In genomic region chr19:54370434-54370796, GRCh38 we compare ENCODE assay signal across 12 cellular contexts. TPM values are rescaled to one million over a fixed set of nuclear protein-coding genes. Genes with fewer than 3 reads are reported as not detected.
DNase-seq lines count a peak whose midpoint lies in the region; ATAC-seq and FAIRE-seq lines count a peak whose summit lies in the region.
"Not testable (repeated sequence)": the region's sequence is repeated elsewhere in the genome, so short reads cannot be mapped to it uniquely, and the experiment has no call there.
"Had no signal": no experiment of that assay in that cellular context is flagged by ENCODE, and none has a peak within 500 bp of the region (broad histone marks: within the 10 kb centered on the region; RNA-seq: fewer than 3 reads in every experiment).

No MANE protein-coding gene starts in this region.

- H3K36me3 ChIP-seq in CD4-positive, CD25-positive, alpha-beta regulatory T cell (ENCODE audit: control insufficient read depth, insufficient read depth, low read length); KOPT-K1 (ENCODE audit: insufficient read depth, low read length); small intestine (ENCODE audit: control insufficient read depth in 2 of 2, insufficient read depth in 2 of 2, low read length in 2 of 2): not testable (repeated sequence)

- peaks cover 41% of the 10 kb centered on the region for H3K4me1 ChIP-seq in CD4-positive, CD25-positive, alpha-beta regulatory T cell (ENCODE audit: control insufficient read depth, insufficient read depth, low read length, poor library complexity, severe bottlenecking)
- H3K4me1 ChIP-seq in small intestine (ENCODE audit: control insufficient read depth in 2 of 2, insufficient read depth in 1 of 2, low read depth in 1 of 2, low read length in 1 of 2), result not testable (repeated sequence)

- DNase-seq in CD4-positive, CD25-positive, alpha-beta regulatory T cell, result peak; percentile 32 to 84 (median 65)
- DNase-seq in SIG-M5 treated with dmso at 0.1 percent for 504 hours (lab: John Stamatoyannopoulos, UW; ENCODE audit: unreplicated experiment), result peak; percentile 52
- peak; percentile 31 for DNase-seq in activated CD4-positive, alpha-beta T cell treated with anti-CD3 and anti-CD28 coated beads for 1 hour
- peak; percentile 59 to 64 for DNase-seq in activated T-cell treated with anti-CD3 and anti-CD28 coated beads, Interleukin-2, amount 50 U/mL, for 72 hours
- DNase-seq in central memory CD4-positive, alpha-beta T cell, result peak; percentile 79
- peak; percentile 28 for DNase-seq in small intestine
- peak; percentile 22 to 76 (median 64) for DNase-seq in stimulated activated naive CD4-positive, alpha-beta T cell (lab: John Stamatoyannopoulos, UW)

- H3K9me3 ChIP-seq in CD4-positive, CD25-positive, alpha-beta regulatory T cell (ENCODE audit: control insufficient read depth in 2 of 2, low read length in 2 of 2); KOPT-K1 (ENCODE audit: insufficient read depth, low read length, poor library complexity, severe bottlenecking); small intestine (ENCODE audit: control insufficient read depth, low read depth): not testable (repeated sequence)

- H3K4me1 Mint-ChIP-seq in CD4-positive, CD25-positive, alpha-beta regulatory T cell, result peaks cover 20 to 72% (median 47%) of the 10 kb centered on the region in 4 donors
- H3K4me1 Mint-ChIP-seq in activated T-cell treated with anti-CD3 and anti-CD28 coated beads, Interleukin-2, amount 50 U/mL, for 72 hours (ENCODE audit: low read depth), result peaks cover 73% of the 10 kb centered on the region

- peak; percentile 58 to 72 for ATAC-seq in CD4-positive, CD25-positive, alpha-beta regulatory T cell (ENCODE audit: low read depth in 2 of 2)
- peak; percentile 88 to 90 for ATAC-seq in activated T-cell treated with anti-CD3 and anti-CD28 coated beads, Interleukin-2, amount 50 U/mL, for 72 hours (replicated peaks in 1 of 2)

- H3K9me3 Mint-ChIP-seq in CD4-positive, CD25-positive, alpha-beta regulatory T cell; activated T-cell treated with anti-CD3 and anti-CD28 coated beads, Interleukin-2, amount 50 U/mL, for 72 hours: not testable (repeated sequence)

- WGBS in small intestine, 3 donors, result 59 to 72% (median 61%) methylated on average over 7 to 8 of the region's 10 CpGs

- peak overlapping the region; percentile 73 for H3K4me3 ChIP-seq in CD4-positive, CD25-positive, alpha-beta regulatory T cell (ENCODE audit: low read depth, low read length)
- not testable (repeated sequence) for H3K4me3 ChIP-seq in small intestine (ENCODE audit: low read depth in 1 of 2, low read length in 2 of 2)

- H3K36me3 Mint-ChIP-seq in CD4-positive, CD25-positive, alpha-beta regulatory T cell; activated T-cell treated with anti-CD3 and anti-CD28 coated beads, Interleukin-2, amount 50 U/mL, for 72 hours (ENCODE audit: insufficient read depth in 2 of 2): not testable (repeated sequence)

- H3K27ac Mint-ChIP-seq in CD4-positive, CD25-positive, alpha-beta regulatory T cell, result peak overlapping the region; percentile 87 to 95 (median 90)
- not testable (repeated sequence) for H3K27ac Mint-ChIP-seq in activated T-cell treated with anti-CD3 and anti-CD28 coated beads, Interleukin-2, amount 50 U/mL, for 72 hours

- H3K27ac ChIP-seq in CD4-positive, CD25-positive, alpha-beta regulatory T cell (ENCODE audit: insufficient read depth, low read length, poor library complexity, severe bottlenecking), result peak overlapping the region; percentile 14
- H3K27ac ChIP-seq in KOPT-K1 (ENCODE audit: low read depth, low read length, poor library complexity, severe bottlenecking), result peak overlapping the region; percentile 99
- H3K27ac ChIP-seq in small intestine (ENCODE audit: low read depth in 1 of 2, low read length in 1 of 2), result not testable (repeated sequence)

- H3K4me3 Mint-ChIP-seq in CD4-positive, CD25-positive, alpha-beta regulatory T cell, result peak overlapping the region; percentile 81 to 93 (median 87)
- H3K4me3 Mint-ChIP-seq in activated T-cell treated with anti-CD3 and anti-CD28 coated beads, Interleukin-2, amount 50 U/mL, for 72 hours, result peak overlapping the region; percentile 69 to 81

- FAIRE-seq in small intestine (lab: Jason Lieb, UNC), result not testable (repeated sequence)

- H3K27me3 ChIP-seq in CD4-positive, CD25-positive, alpha-beta regulatory T cell (ENCODE audit: control insufficient read depth, insufficient read depth, low read length); small intestine (ENCODE audit: control insufficient read depth in 2 of 2, insufficient read depth in 2 of 2, low read length in 2 of 2): not testable (repeated sequence)

- H3K27me3 Mint-ChIP-seq in CD4-positive, CD25-positive, alpha-beta regulatory T cell, result peaks cover 11% of the 10 kb centered on the region
- H3K27me3 Mint-ChIP-seq in activated T-cell treated with anti-CD3 and anti-CD28 coated beads, Interleukin-2, amount 50 U/mL, for 72 hours (ENCODE audit: low read depth), result peaks cover 54% of the 10 kb centered on the region

RNA-seq across cellular contexts. Expression of gene LAIR1, which starts 5.7 kb away (rescaled TPM):
- total RNA-seq in CD4-positive, CD25-positive, alpha-beta regulatory T cell, result 33.2 TPM
- polyA plus RNA-seq in CD4-positive, CD25-positive, alpha-beta regulatory T cell, result 10 to 100 TPM; 39.3 to 61.8 (median 45.3) TPM
- total RNA-seq in activated T-cell treated with anti-CD3 and anti-CD28 coated beads, Interleukin-2, amount 50 U/mL, for 72 hours, result 1 to 10 TPM; 3.5 to 8.3 TPM
- polyA plus RNA-seq in small intestine, result 1 to 10 TPM; 2.2 to 9.6 (median 8.1) TPM
- polyA plus RNA-seq: keratinocyte had no signal

RNA-seq across cellular contexts. Expression of gene LILRA4, which starts 31.5 kb away (rescaled TPM):
- total RNA-seq in CD4-positive, CD25-positive, alpha-beta regulatory T cell, result not detected
- polyA plus RNA-seq in CD4-positive, CD25-positive, alpha-beta regulatory T cell, result not detected
- not detected for total RNA-seq in activated T-cell treated with anti-CD3 and anti-CD28 coated beads, Interleukin-2, amount 50 U/mL, for 72 hours
- under 1 TPM in 1 of 3 donors, not detected in 2; 0.19 TPM for polyA plus RNA-seq in small intestine
- total RNA-seq: heart left ventricle, right atrium auricular region, thyroid gland had no signal
- polyA plus RNA-seq: heart left ventricle, keratinocyte had no signal

RNA-seq across cellular contexts. Expression of gene TTYH1, which starts 44.8 kb away (rescaled TPM):
- total RNA-seq in CD4-positive, CD25-positive, alpha-beta regulatory T cell, result not detected
- under 1 TPM in 3 of 4 donors, not detected in 1; 0.17 to 1.00 (median 0.31) TPM for polyA plus RNA-seq in CD4-positive, CD25-positive, alpha-beta regulatory T cell
- total RNA-seq in activated T-cell treated with anti-CD3 and anti-CD28 coated beads, Interleukin-2, amount 50 U/mL, for 72 hours, result under 1 TPM; 0.32 to 0.41 TPM
- polyA plus RNA-seq in small intestine, result 1 to 10 TPM in 1 of 3 donors, not detected in 2; 1.5 TPM

RNA-seq across cellular contexts. Expression of gene LILRA5, which starts 57.4 kb away (rescaled TPM):
- not detected for total RNA-seq in CD4-positive, CD25-positive, alpha-beta regulatory T cell
- polyA plus RNA-seq in CD4-positive, CD25-positive, alpha-beta regulatory T cell, result under 1 TPM in 1 of 4 donors, not detected in 3; 0.67 TPM
- not detected for total RNA-seq in activated T-cell treated with anti-CD3 and anti-CD28 coated beads, Interleukin-2, amount 50 U/mL, for 72 hours
- 1 to 10 TPM; 1.6 to 8.2 (median 2.7) TPM for polyA plus RNA-seq in small intestine
- polyA plus RNA-seq: keratinocyte had no signal

Comparison
In these comparisons a context has a peak if more than half of its experiments do, and no peak if none do; other contexts are left out.
1. DNase-seq: peak in every context shown above with its lines; median percentile 79 in central memory CD4-positive, alpha-beta T cell; 65 in CD4-positive, CD25-positive, alpha-beta regulatory T cell; 64 in stimulated activated naive CD4-positive, alpha-beta T cell; 62 in activated T-cell treated with anti-CD3 and anti-CD28 coated beads, Interleukin-2, amount 50 U/mL, for 72 hours; 52 in SIG-M5 treated with dmso at 0.1 percent for 504 hours; 31 in activated CD4-positive, alpha-beta T cell treated with anti-CD3 and anti-CD28 coated beads for 1 hour; 28 in small intestine.